In the genomic region with DNA sequence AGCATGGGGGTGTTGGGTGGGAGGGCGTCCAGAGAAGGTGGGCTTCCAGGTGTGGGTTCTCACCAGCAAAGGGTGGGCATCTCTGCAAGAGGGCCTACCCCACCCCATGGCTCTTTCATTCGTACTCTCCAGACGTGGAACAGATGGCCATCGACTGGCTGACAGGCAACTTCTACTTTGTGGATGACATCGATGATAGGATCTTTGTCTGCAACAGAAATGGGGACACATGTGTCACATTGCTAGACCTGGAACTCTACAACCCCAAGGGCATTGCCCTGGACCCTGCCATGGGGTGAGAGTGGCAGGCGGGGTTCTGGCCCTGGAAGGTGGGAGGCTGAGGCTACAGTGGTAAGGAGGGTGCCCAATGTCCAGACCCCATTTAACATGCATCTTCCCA, we compare ENCODE assay signal across 18 cellular contexts. TPM values are rescaled to one million over a fixed set of nuclear protein-coding genes. Genes with fewer than 3 reads are reported as not detected.
"Had no signal": no experiment of that assay in that cellular context is flagged by ENCODE, and none has a peak within 500 bp of the region (broad histone marks: within the 10 kb centered on the region; RNA-seq: fewer than 3 reads in every experiment).

No MANE protein-coding gene starts in this region.

- H3K4me1 ChIP-seq: parathyroid adenoma had no signal

- H3K9me3 ChIP-seq: upper lobe of left lung had no signal

- H2AFZ ChIP-seq: parathyroid adenoma had no signal

- H3K27me3 ChIP-seq: foreskin keratinocyte, upper lobe of left lung had no signal

- DNase-seq: activated CD4-positive, alpha-beta T cell treated with anti-CD3 and anti-CD28 coated beads, Interleukin-2, amount 50 U/mL, for 48 hours; activated naive CD4-positive, alpha-beta T cell treated with anti-CD3 and anti-CD28 coated beads, Interleukin-2, amount 50 U/mL, for 16 hours; activated T-cell treated with anti-CD3 and anti-CD28 coated beads, Interleukin-2, amount 50 U/mL, for 1 hour; central memory CD4-positive, alpha-beta T cell; cortex of kidney; effector CD8-positive, alpha-beta T cell; foreskin keratinocyte; immature natural killer cell; naive thymus-derived CD8-positive, alpha-beta T cell; stimulated activated CD4-positive, alpha-beta T cell treated with anti-CD3 and anti-CD28 coated beads, Interleukin-2, amount 100 ng/mL, for 48 hours; substantia nigra; upper lobe of left lung; WERI-Rb-1 had no signal

- H3K27ac ChIP-seq: foreskin keratinocyte, parathyroid adenoma, WERI-Rb-1 had no signal

- H3K36me3 ChIP-seq: WERI-Rb-1 had no signal

- H3K9ac ChIP-seq: parathyroid adenoma had no signal

- H3K4me3 ChIP-seq: upper lobe of left lung had no signal

- H3K79me2 ChIP-seq: parathyroid adenoma had no signal

- ATAC-seq: foreskin keratinocyte; naive thymus-derived CD8-positive, alpha-beta T cell had no signal

RNA-seq across cellular contexts. Expression of a gene that starts 6.7 kb away (rescaled TPM):
- total RNA-seq: endothelial cell of umbilical vein; foreskin keratinocyte; lung microvascular endothelial cell; mucosa of gallbladder; naive thymus-derived CD8-positive, alpha-beta T cell; T-helper 1 cell treated with Interleukin-12 subunit alpha and Interleukin-12 subunit beta and Interleukin-4 antibody, amounts not matched to agents 30 ng/mL and 1 ng/mL, for 36 hours; upper lobe of left lung had no signal
